In genomic region chr15:83565553-83566159, GRCh38 we compare ENCODE assay signal across 8 cellular contexts.
A peak's percentile ranks its signal among the peaks of the same experiment; 100 is the strongest.
DNase-seq lines count a peak whose midpoint lies in the region; ATAC-seq, FAIRE-seq and TF ChIP-seq lines count a peak whose summit lies in the region.

No MANE protein-coding gene starts in this region.

- H3K27ac Mint-ChIP-seq in Caco-2 (ENCODE audit: unreplicated experiment): no peak overlapping the region

- intact Hi-C loops in Caco-2 (cut with micrococcal nuclease; ENCODE audit: unreplicated experiment): loop anchor here (1.0 to 5.0 kb wide), 3 partner anchors 182 to 470 kb away; no protein-coding TSS in a partner anchor
- intact Hi-C loops in HCT116 (cut with micrococcal nuclease): loop anchor here (2.0 to 5.0 kb wide), 2 partner anchors 273 to 472 kb away; no protein-coding TSS in a partner anchor

- DNase-seq in Caco-2: peak in 1 of 2 experiments; percentile 28
- DNase-seq in HCT116 (ENCODE audit: low read depth, low spot score): peak; percentile 37
- peak; percentile 41 for DNase-seq in SW480 (ENCODE audit: low spot score)
- DNase-seq in T1000 (lab: John Stamatoyannopoulos, UW): no peak

- H3K4me1 ChIP-seq in Caco-2: no peaks in the 10 kb centered on the region
- H3K4me1 ChIP-seq in HCT116 (ENCODE audit: control insufficient read depth in 1 of 2, insufficient read depth in 2 of 2, low read length in 2 of 2): no peaks in the 10 kb centered on the region; a peak in 1 of 4 replicates

- peak; percentile 85 for FAIRE-seq in islet of Langerhans (lab: Jason Lieb, UNC)

- no peak for TF ChIP-seq POLR2A in HCT116 (IDR thresholded peaks at IDR 0.05; ENCODE audit: borderline replicate concordance, extremely low read depth, insufficient read depth, insufficient read length)
- TF ChIP-seq POLR2A in GM18505 (IDR thresholded peaks at IDR 0.05; ENCODE audit: borderline replicate concordance, extremely low read depth, insufficient read depth, insufficient read length): no peak

- no peaks in the 10 kb centered on the region for H3K79me2 ChIP-seq in HCT116 (ENCODE audit: insufficient read depth, low read length)

- H3K27ac ChIP-seq in HCT116 (ENCODE audit: low read depth, low read length): no peak overlapping the region

- POLR2A ChIA-PET in Caco-2 (lab: Charles Lee) (no interaction called here), HCT116 (lab: Charles Lee) (no interaction called here)

- no peak overlapping the region for H3K4me3 ChIP-seq in Caco-2 (ENCODE audit: low read depth, low read length)
- H3K4me3 ChIP-seq in HCT116 (replicated peaks in 1 of 2; ENCODE audit: low read depth in 1 of 2, low read length in 2 of 2): no peak overlapping the region

- H3K27me3 Mint-ChIP-seq in Caco-2 (ENCODE audit: insufficient read depth, unreplicated experiment): peaks cover 3% of the 10 kb centered on the region

- no peaks in the 10 kb centered on the region for H3K9me2 ChIP-seq in HCT116 (ENCODE audit: insufficient read depth)

- H4K20me1 ChIP-seq in HCT116 (ENCODE audit: insufficient read depth): no peaks in the 10 kb centered on the region

- H3K27me3 ChIP-seq in Caco-2 (replicated peaks; ENCODE audit: control insufficient read depth, insufficient read depth, low read length) (no peaks in the 10 kb centered on the region), HCT116 (ENCODE audit: insufficient read depth, low read length) (no peaks in the 10 kb centered on the region)

- no peak overlapping the region for H3K4me3 Mint-ChIP-seq in Caco-2 (ENCODE audit: unreplicated experiment)

- no peaks in the 10 kb centered on the region for H3K9me3 Mint-ChIP-seq in Caco-2 (ENCODE audit: unreplicated experiment)

- no peaks in the 10 kb centered on the region for H3K36me3 Mint-ChIP-seq in Caco-2 (ENCODE audit: insufficient read depth, unreplicated experiment)

- BruUV-seq in Caco-2 (replicated peaks; lab: Mats Ljungman, UMichigan) (no TSS peak), HCT116 (replicated peaks; lab: Mats Ljungman, UMichigan) (no TSS peak)

- H3K9me3 ChIP-seq in Caco-2 (no peaks in the 10 kb centered on the region), HCT116 (ENCODE audit: control insufficient read depth in 1 of 2, insufficient read depth in 1 of 2, low read depth in 1 of 2, low read length in 2 of 2) (no peaks in the 10 kb centered on the region)

- H3K4me2 ChIP-seq in HCT116 (ENCODE audit: low read length): no peak overlapping the region

- TF ChIP-seq CTCF in Caco-2 (IDR thresholded peaks at IDR 0.05; ENCODE audit: insufficient read depth in 1 of 2, low read depth in 1 of 2, low read length in 1 of 2, severe bottlenecking in 1 of 2, unreplicated experiment in 1 of 2): peak; percentile 54 to 64
- TF ChIP-seq CTCF in HCT116 (IDR thresholded peaks at IDR 0.05 in 2 of 3, conservative IDR thresholded peaks at IDR 0.05 in 1 of 3; ENCODE audit: borderline replicate concordance in 1 of 3, insufficient read depth in 1 of 3, low read depth in 2 of 3, low read length in 2 of 3): peak; percentile 59 to 71 (median 62)

- H3K9ac ChIP-seq in HCT116 (ENCODE audit: low read length): no peak overlapping the region

- no peaks in the 10 kb centered on the region for H3K4me1 Mint-ChIP-seq in Caco-2 (ENCODE audit: low read depth, unreplicated experiment)

- no peak overlapping the region for H2AFZ ChIP-seq in HCT116 (ENCODE audit: low read depth, low read length, poor library complexity, severe bottlenecking)

- CTCF ChIA-PET in Caco-2 (lab: Charles Lee): interaction anchor here (1.3 kb wide), 1 partner anchor 181 kb away, joined by 4 read pairs; no protein-coding TSS in a partner anchor
- CTCF ChIA-PET in HCT116 (lab: Charles Lee): interaction anchor here (0.6 to 4.1 kb wide), 19 partner anchors 10 to 554 kb away, joined by 3 to 33 read pairs (median 4); partner anchors contain the start of gene C15orf40

- H3K36me3 ChIP-seq in Caco-2 (ENCODE audit: control insufficient read depth, insufficient read depth, low read length) (no peaks in the 10 kb centered on the region), HCT116 (ENCODE audit: control insufficient read depth in 1 of 2, insufficient read depth in 2 of 2, low read length in 2 of 2) (no peaks in the 10 kb centered on the region)

- TF ChIP-seq RAD21 in HCT116 (IDR thresholded peaks at IDR 0.05; ENCODE audit: low read depth): peak; percentile 73

- peak; percentile 73 for ATAC-seq in HCT116
- ATAC-seq in HG03097 (IDR thresholded peaks at IDR 0.05; ENCODE audit: low FRiP score, unreplicated experiment): no peak
- ATAC-seq in GM21529 (IDR thresholded peaks at IDR 0.05; ENCODE audit: unreplicated experiment): no peak
- ATAC-seq in GM18505 (IDR thresholded peaks at IDR 0.05; ENCODE audit: unreplicated experiment): no peak

- RAD21 ChIA-PET in HCT116 (lab: Charles Lee; ENCODE audit: low non-redundant PET in 1 of 2, low total read pairs in 2 of 2, uncharacterized antibody in 2 of 2, unreplicated experiment in 2 of 2): interaction anchor here (0.7 to 1.0 kb wide), 4 partner anchors 127 to 470 kb away, joined by 3 to 4 read pairs (median 3); no protein-coding TSS in a partner anchor

TF ChIP-seq in HCT116, 20 proteins besides CTCF, POLR2A, EP300 and RAD21:
- TF ChIP-seq JUND (IDR thresholded peaks at IDR 0.05) (no peak), EZH2 (IDR thresholded peaks at IDR 0.05) (no peak), SRF (IDR thresholded peaks at IDR 0.05; ENCODE audit: low read depth) (peak; percentile 69), EZH2phosphoT487 (IDR thresholded peaks at IDR 0.05; ENCODE audit: borderline replicate concordance) (no peak), ELF1 (IDR thresholded peaks at IDR 0.05; ENCODE audit: borderline replicate concordance, low read depth) (no peak)
- TF ChIP-seq, protein P1, sequence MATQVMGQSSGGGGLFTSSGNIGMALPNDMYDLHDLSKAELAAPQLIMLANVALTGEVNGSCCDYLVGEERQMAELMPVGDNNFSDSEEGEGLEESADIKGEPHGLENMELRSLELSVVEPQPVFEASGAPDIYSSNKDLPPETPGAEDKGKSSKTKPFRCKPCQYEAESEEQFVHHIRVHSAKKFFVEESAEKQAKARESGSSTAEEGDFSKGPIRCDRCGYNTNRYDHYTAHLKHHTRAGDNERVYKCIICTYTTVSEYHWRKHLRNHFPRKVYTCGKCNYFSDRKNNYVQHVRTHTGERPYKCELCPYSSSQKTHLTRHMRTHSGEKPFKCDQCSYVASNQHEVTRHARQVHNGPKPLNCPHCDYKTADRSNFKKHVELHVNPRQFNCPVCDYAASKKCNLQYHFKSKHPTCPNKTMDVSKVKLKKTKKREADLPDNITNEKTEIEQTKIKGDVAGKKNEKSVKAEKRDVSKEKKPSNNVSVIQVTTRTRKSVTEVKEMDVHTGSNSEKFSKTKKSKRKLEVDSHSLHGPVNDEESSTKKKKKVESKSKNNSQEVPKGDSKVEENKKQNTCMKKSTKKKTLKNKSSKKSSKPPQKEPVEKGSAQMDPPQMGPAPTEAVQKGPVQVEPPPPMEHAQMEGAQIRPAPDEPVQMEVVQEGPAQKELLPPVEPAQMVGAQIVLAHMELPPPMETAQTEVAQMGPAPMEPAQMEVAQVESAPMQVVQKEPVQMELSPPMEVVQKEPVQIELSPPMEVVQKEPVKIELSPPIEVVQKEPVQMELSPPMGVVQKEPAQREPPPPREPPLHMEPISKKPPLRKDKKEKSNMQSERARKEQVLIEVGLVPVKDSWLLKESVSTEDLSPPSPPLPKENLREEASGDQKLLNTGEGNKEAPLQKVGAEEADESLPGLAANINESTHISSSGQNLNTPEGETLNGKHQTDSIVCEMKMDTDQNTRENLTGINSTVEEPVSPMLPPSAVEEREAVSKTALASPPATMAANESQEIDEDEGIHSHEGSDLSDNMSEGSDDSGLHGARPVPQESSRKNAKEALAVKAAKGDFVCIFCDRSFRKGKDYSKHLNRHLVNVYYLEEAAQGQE (IDR thresholded peaks at IDR 0.05; ENCODE audit: low read depth): no peak
- TF ChIP-seq, protein P2, sequence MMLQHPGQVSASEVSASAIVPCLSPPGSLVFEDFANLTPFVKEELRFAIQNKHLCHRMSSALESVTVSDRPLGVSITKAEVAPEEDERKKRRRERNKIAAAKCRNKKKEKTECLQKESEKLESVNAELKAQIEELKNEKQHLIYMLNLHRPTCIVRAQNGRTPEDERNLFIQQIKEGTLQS (IDR thresholded peaks at IDR 0.05): no peak
- TF ChIP-seq, protein P3, sequence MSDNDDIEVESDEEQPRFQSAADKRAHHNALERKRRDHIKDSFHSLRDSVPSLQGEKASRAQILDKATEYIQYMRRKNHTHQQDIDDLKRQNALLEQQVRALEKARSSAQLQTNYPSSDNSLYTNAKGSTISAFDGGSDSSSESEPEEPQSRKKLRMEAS (IDR thresholded peaks at IDR 0.05): no peak
